Comparison of ENCODE assay signal across 8 cellular contexts in the genomic region with DNA sequence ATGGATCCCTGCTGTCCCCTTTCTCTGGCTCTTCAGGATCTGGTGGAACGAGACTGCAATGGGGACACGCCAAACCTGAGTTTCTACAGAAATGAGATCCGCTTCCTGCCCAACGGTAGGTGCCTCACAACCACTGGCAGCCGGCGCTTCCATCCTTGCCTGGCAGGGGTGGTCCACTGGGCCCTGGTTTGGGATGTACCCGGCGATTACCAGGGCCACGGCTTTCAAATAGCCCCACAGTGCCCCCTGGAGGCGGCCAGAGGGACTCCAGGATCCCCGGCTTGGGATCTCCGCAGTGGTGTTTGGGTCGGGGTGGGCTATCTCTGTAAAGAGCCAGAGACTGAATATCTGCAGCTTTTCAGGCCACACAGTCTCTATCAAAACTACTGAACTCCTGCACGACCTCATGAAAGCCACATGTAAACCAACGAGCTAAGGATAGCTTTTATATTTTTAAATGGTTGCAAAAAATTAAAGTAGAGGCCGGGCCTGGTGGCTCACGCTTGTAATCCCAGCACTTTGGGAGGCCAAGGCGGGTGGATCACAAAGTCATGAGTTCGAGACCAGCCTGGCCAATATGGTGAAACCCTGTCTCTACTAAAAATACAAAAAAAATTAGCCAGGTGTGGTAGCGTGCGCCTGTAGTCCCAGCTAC. TPM values are rescaled to one million over a fixed set of nuclear protein-coding genes. Genes with fewer than 3 reads are reported as not detected.
DNase-seq lines count a peak whose midpoint lies in the region; ATAC-seq, FAIRE-seq and TF ChIP-seq lines count a peak whose summit lies in the region.

No MANE protein-coding gene starts in this region.

- BruUV-seq in endothelial cell of umbilical vein (replicated peaks; lab: Mats Ljungman, UMichigan) = no TSS peak

- H3K9me3 Mint-ChIP-seq in naive thymus-derived CD8-positive, alpha-beta T cell = no peaks in the 10 kb centered on the region
- no peaks in the 10 kb centered on the region for H3K9me3 Mint-ChIP-seq in stimulated activated naive CD8-positive, alpha-beta T cell treated with anti-CD3 and anti-CD28 coated beads, Interleukin-15, amount 100 ng/mL, for 72 hours

- no peak overlapping the region for H3K27ac ChIP-seq in endothelial cell of umbilical vein (ENCODE audit: insufficient read depth, low read depth, low read length)

- no peaks in the 10 kb centered on the region for H3K9me3 ChIP-seq in endothelial cell of umbilical vein (replicated peaks; ENCODE audit: control insufficient read depth, insufficient read depth, low read length)

- in situ Hi-C loops in GM13977 (cut with MboI; ENCODE audit: low pct_unique_long_range_greater_than_20kb, low sequenced_read_pairs, unreplicated experiment) = no loop called here

- no peak overlapping the region for H3K4me2 ChIP-seq in endothelial cell of umbilical vein (ENCODE audit: insufficient read depth, low read length)

- DNase-seq in A172 (ENCODE audit: low spot score) (peak; percentile 59), GM13977 (ENCODE audit: low spot score) (peak; percentile 86), NOMO-1 treated with DMSO at 0.1 percent for 48 hours (lab: John Stamatoyannopoulos, UW; ENCODE audit: unreplicated experiment) (peak; percentile 43), endothelial cell of umbilical vein (ENCODE audit: low read depth, low spot score) (peak; percentile 44)
- DNase-seq in activated CD8-positive, alpha-beta memory T cell treated with anti-CD3 and anti-CD28 coated beads, Interleukin-2, amount 50 U/mL, for 4 hours = peak; percentile 80
- DNase-seq in naive thymus-derived CD8-positive, alpha-beta T cell = peak; percentile 56 to 86 (median 77)
- peak; percentile 71 to 75 for DNase-seq in stimulated activated naive CD8-positive, alpha-beta T cell treated with anti-CD3 and anti-CD28 coated beads, Interleukin-15, amount 100 ng/mL, for 72 hours

- H3K79me2 ChIP-seq in endothelial cell of umbilical vein (ENCODE audit: control insufficient read depth, insufficient read depth, low read length) = peaks cover 23% of the 10 kb centered on the region

- no peak for TF ChIP-seq POLR2A in endothelial cell of umbilical vein (IDR thresholded peaks at IDR 0.05; ENCODE audit: low read depth, low read length)

- intact Hi-C loops in endothelial cell of umbilical vein (cut with micrococcal nuclease) = loop anchor here (1.0 to 10.0 kb wide), 5 partner anchors 17 to 424 kb away; a partner anchor contains a TSS

- CTCF ChIA-PET in endothelial cell of umbilical vein (lab: Charles Lee) = interaction anchor here (0.6 to 2.2 kb wide), 22 partner anchors 8 to 398 kb away, joined by 3 to 22 read pairs (median 4); a partner anchor contains a TSS

- POLR2A ChIA-PET in endothelial cell of umbilical vein (lab: Charles Lee) = no interaction called here
- POLR2A ChIA-PET in naive thymus-derived CD8-positive, alpha-beta T cell (lab: Charles Lee) = interaction anchor here (0.7 to 8.4 kb wide), 9 partner anchors 13 to 1236 kb away, joined by 3 to 145 read pairs (median 3); a partner anchor contains a TSS

- H2AFZ ChIP-seq in endothelial cell of umbilical vein (ENCODE audit: low read depth, low read length) = no peak overlapping the region

- H3K36me3 Mint-ChIP-seq in naive thymus-derived CD8-positive, alpha-beta T cell = peaks cover 0 to 40% (median 6%) of the 10 kb centered on the region in 3 donors

- H3K4me1 Mint-ChIP-seq in naive thymus-derived CD8-positive, alpha-beta T cell = peaks cover 17 to 35% (median 28%) of the 10 kb centered on the region in 4 donors
- H3K4me1 Mint-ChIP-seq in stimulated activated naive CD8-positive, alpha-beta T cell treated with anti-CD3 and anti-CD28 coated beads, Interleukin-15, amount 100 ng/mL, for 72 hours = peaks cover 49% of the 10 kb centered on the region

- no peaks in the 10 kb centered on the region for H4K20me1 ChIP-seq in endothelial cell of umbilical vein (replicated peaks; ENCODE audit: control insufficient read depth, extremely low read depth, insufficient read depth, low read length)

- H3K9ac ChIP-seq in endothelial cell of umbilical vein (replicated peaks; ENCODE audit: extremely low read depth, insufficient read depth, low read length) = no peak overlapping the region

- no peaks in the 10 kb centered on the region for H3K27me3 Mint-ChIP-seq in naive thymus-derived CD8-positive, alpha-beta T cell
- no peaks in the 10 kb centered on the region for H3K27me3 Mint-ChIP-seq in stimulated activated naive CD8-positive, alpha-beta T cell treated with anti-CD3 and anti-CD28 coated beads, Interleukin-15, amount 100 ng/mL, for 72 hours

- peak; percentile 87 for TF ChIP-seq CTCF in GM13977 (IDR thresholded peaks at IDR 0.05; ENCODE audit: extremely low read depth, insufficient read depth, missing control alignments)
- TF ChIP-seq CTCF in endothelial cell of umbilical vein (IDR thresholded peaks at IDR 0.05; ENCODE audit: extremely low read depth in 1 of 2, insufficient read depth in 1 of 2, low read depth in 1 of 2, low read length in 2 of 2) = peak; percentile 78 to 93

- FAIRE-seq in endothelial cell of umbilical vein (lab: Jason Lieb, UNC) = peak; percentile 69

- H3K27me3 ChIP-seq in endothelial cell of umbilical vein (ENCODE audit: control insufficient read depth in 2 of 2, insufficient read depth in 2 of 2, low read length in 2 of 2) = no peaks in the 10 kb centered on the region

- peaks cover 11% of the 10 kb centered on the region for H3K4me1 ChIP-seq in endothelial cell of umbilical vein (ENCODE audit: control insufficient read depth, extremely low read depth, insufficient read depth, low read length)

- peak; percentile 35 to 56 for ATAC-seq in naive thymus-derived CD8-positive, alpha-beta T cell
- ATAC-seq in stimulated activated naive CD8-positive, alpha-beta T cell treated with anti-CD3 and anti-CD28 coated beads, Interleukin-15, amount 100 ng/mL, for 72 hours = peak; percentile 55
- ATAC-seq in GM19324 (IDR thresholded peaks at IDR 0.05; ENCODE audit: low FRiP score, unreplicated experiment) = no peak

- peak overlapping the region in 9 of 10 donors; percentile 72 to 85 (median 80) for H3K27ac Mint-ChIP-seq in naive thymus-derived CD8-positive, alpha-beta T cell
- peak overlapping the region in 1 of 2 donors; percentile 83 for H3K27ac Mint-ChIP-seq in stimulated activated naive CD8-positive, alpha-beta T cell treated with anti-CD3 and anti-CD28 coated beads, Interleukin-15, amount 100 ng/mL, for 72 hours

- no peak overlapping the region for H3K4me3 ChIP-seq in endothelial cell of umbilical vein (replicated peaks in 1 of 3; ENCODE audit: insufficient read depth in 1 of 3, low read depth in 1 of 3, low read length in 3 of 3)

- peak overlapping the region; percentile 31 to 81 (median 60) for H3K4me3 Mint-ChIP-seq in naive thymus-derived CD8-positive, alpha-beta T cell
- peak overlapping the region; percentile 33 to 35 for H3K4me3 Mint-ChIP-seq in stimulated activated naive CD8-positive, alpha-beta T cell treated with anti-CD3 and anti-CD28 coated beads, Interleukin-15, amount 100 ng/mL, for 72 hours

- dilution Hi-C loops in endothelial cell of umbilical vein (cut with MboI; ENCODE audit: extremely low pct_ligation_motif_present, low sequenced_read_pairs) = no loop called here

- H3K36me3 ChIP-seq in endothelial cell of umbilical vein (ENCODE audit: control insufficient read depth in 2 of 2, extremely low read depth in 1 of 2, insufficient read depth in 2 of 2, low read length in 2 of 2) = peaks cover 9 to 35% of the 10 kb centered on the region in 2 experiments

- no peaks in the 10 kb centered on the region for H3K9me1 ChIP-seq in endothelial cell of umbilical vein (replicated peaks; ENCODE audit: control insufficient read depth, extremely low read depth, insufficient read depth, low read length)

RNA-seq across cellular contexts. Expression of a gene that starts 3.7 kb away (rescaled TPM):
- total RNA-seq in A172 (2014; rRNA removed; shearing (Covaris generic)) = 66.0 and 90.7 TPM in 2 replicates
- total RNA-seq in endothelial cell of umbilical vein = 35.1 and 44.0 TPM in 2 replicates
- polyA plus RNA-seq in endothelial cell of umbilical vein = 30.4 and 30.8 TPM in 2 replicates
- polyA plus RNA-seq in endothelial cell of umbilical vein (2011; cell fraction: cytosol; rRNA removed) = 30.0 and 36.7 TPM in 2 replicates
- 38.4 and 43.1 TPM in 2 replicates for polyA plus RNA-seq in endothelial cell of umbilical vein (2011; cell fraction: nucleus; rRNA removed)
- polyA plus RNA-seq in endothelial cell of umbilical vein (2012) = 24.5 and 27.1 TPM in 2 replicates
- polyA minus RNA-seq in endothelial cell of umbilical vein = 18.0 and 22.8 TPM in 2 replicates
- 31.2 TPM for polyA minus RNA-seq in endothelial cell of umbilical vein (2011; cell fraction: cytosol; rRNA and poly(A)+ RNA removed)
- 5.7 and 10.0 TPM in 2 replicates for polyA minus RNA-seq in endothelial cell of umbilical vein (2011; cell fraction: nucleus; rRNA and poly(A)+ RNA removed)
- 10 to 100 TPM; 77.1 to 79.9 TPM for total RNA-seq in naive thymus-derived CD8-positive, alpha-beta T cell
- 10 to 100 TPM; 26.5 to 58.2 (median 40.1) TPM for polyA plus RNA-seq in naive thymus-derived CD8-positive, alpha-beta T cell

RNA-seq across cellular contexts. Expression of a gene that starts 8.5 kb away (rescaled TPM):
- total RNA-seq in A172 (2014; rRNA removed; shearing (Covaris generic)) = 1.9 and 2.8 TPM in 2 replicates
- total RNA-seq in endothelial cell of umbilical vein = 0.60 and 0.76 TPM in 2 replicates
- polyA plus RNA-seq in endothelial cell of umbilical vein = 0.19 and 0.46 TPM in 2 replicates
- polyA plus RNA-seq in endothelial cell of umbilical vein (2011; cell fraction: cytosol; rRNA removed) = 0.23 and 0.32 TPM in 2 replicates
- polyA plus RNA-seq in endothelial cell of umbilical vein (2011; cell fraction: nucleus; rRNA removed) = 1.8 TPM in 2 replicates
- polyA plus RNA-seq in endothelial cell of umbilical vein (2012) = 0.41 and 1.8 TPM in 2 replicates
- 0.08 TPM in 1 of 2 replicates, not detected in the other for polyA minus RNA-seq in endothelial cell of umbilical vein
- 8.6 TPM for polyA minus RNA-seq in endothelial cell of umbilical vein (2011; cell fraction: cytosol; rRNA and poly(A)+ RNA removed)
- not detected in 2 replicates for polyA minus RNA-seq in endothelial cell of umbilical vein (2011; cell fraction: nucleus; rRNA and poly(A)+ RNA removed)
- total RNA-seq in naive thymus-derived CD8-positive, alpha-beta T cell = 1 to 10 TPM; 1.2 to 2.2 TPM
- polyA plus RNA-seq in naive thymus-derived CD8-positive, alpha-beta T cell = under 1 TPM in 1 of 3 donors, not detected in 2; 0.15 TPM

RNA-seq across cellular contexts. Expression of a gene that starts 12.1 kb away (rescaled TPM):
- total RNA-seq in A172 (2014; rRNA removed; shearing (Covaris generic)) = 60.5 and 63.2 TPM in 2 replicates
- total RNA-seq in endothelial cell of umbilical vein = 17.0 and 17.7 TPM in 2 replicates
- 17.1 and 18.5 TPM in 2 replicates for polyA plus RNA-seq in endothelial cell of umbilical vein
- 17.5 and 18.1 TPM in 2 replicates for polyA plus RNA-seq in endothelial cell of umbilical vein (2011; cell fraction: cytosol; rRNA removed)
- polyA plus RNA-seq in endothelial cell of umbilical vein (2011; cell fraction: nucleus; rRNA removed) = 13.0 and 14.4 TPM in 2 replicates
- polyA plus RNA-seq in endothelial cell of umbilical vein (2012) = 16.1 and 16.2 TPM in 2 replicates
- polyA minus RNA-seq in endothelial cell of umbilical vein = 10.6 and 15.1 TPM in 2 replicates
- polyA minus RNA-seq in endothelial cell of umbilical vein (2011; cell fraction: cytosol; rRNA and poly(A)+ RNA removed) = 11.3 TPM
- polyA minus RNA-seq in endothelial cell of umbilical vein (2011; cell fraction: nucleus; rRNA and poly(A)+ RNA removed) = 4.5 and 5.0 TPM in 2 replicates
- total RNA-seq in naive thymus-derived CD8-positive, alpha-beta T cell = 10 to 100 TPM; 13.6 to 14.2 TPM
- 10 to 100 TPM in 1 of 3 donors, 1 to 10 TPM in 2; 7.4 to 10.2 (median 9.0) TPM for polyA plus RNA-seq in naive thymus-derived CD8-positive, alpha-beta T cell

RNA-seq across cellular contexts. Expression of a gene that starts 53.3 kb away (rescaled TPM):
- total RNA-seq in A172 (2014; rRNA removed; shearing (Covaris generic)) = 23.7 and 24.1 TPM in 2 replicates
- total RNA-seq in endothelial cell of umbilical vein = 9.4 and 11.1 TPM in 2 replicates
- polyA plus RNA-seq in endothelial cell of umbilical vein = 3.0 and 4.4 TPM in 2 replicates
- polyA plus RNA-seq in endothelial cell of umbilical vein (2011; cell fraction: cytosol; rRNA removed) = 5.7 and 6.0 TPM in 2 replicates
- 7.8 and 8.1 TPM in 2 replicates for polyA plus RNA-seq in endothelial cell of umbilical vein (2011; cell fraction: nucleus; rRNA removed)
- 8.1 and 9.7 TPM in 2 replicates for polyA plus RNA-seq in endothelial cell of umbilical vein (2012)
- polyA minus RNA-seq in endothelial cell of umbilical vein = 4.7 and 4.9 TPM in 2 replicates
- polyA minus RNA-seq in endothelial cell of umbilical vein (2011; cell fraction: cytosol; rRNA and poly(A)+ RNA removed) = 10.7 TPM
- 1.8 and 2.0 TPM in 2 replicates for polyA minus RNA-seq in endothelial cell of umbilical vein (2011; cell fraction: nucleus; rRNA and poly(A)+ RNA removed)
- total RNA-seq in naive thymus-derived CD8-positive, alpha-beta T cell = 10 to 100 TPM; 13.2 to 13.4 TPM
- 1 to 10 TPM; 1.0 to 2.1 (median 1.5) TPM for polyA plus RNA-seq in naive thymus-derived CD8-positive, alpha-beta T cell
